ENCODE assay signal across 8 cellular contexts in genomic region chr10:69089638-69090599, GRCh38. TPM values are rescaled to one million over a fixed set of nuclear protein-coding genes. Genes with fewer than 3 reads are reported as not detected.
DNase-seq lines count a peak whose midpoint lies in the region; ATAC-seq lines count a peak whose summit lies in the region.

No MANE protein-coding gene starts in this region.

- H3K9me3 Mint-ChIP-seq in dendritic cell treated with granulocyte-macrophage colony-stimulating factor and Interleukin-4, amounts not matched to agents 40 ng/mL and 50 ng/mL, for 4 days, result no peaks in the 10 kb centered on the region

- intact Hi-C loops in dendritic cell treated with granulocyte-macrophage colony-stimulating factor and Interleukin-4, amounts not matched to agents 40 ng/mL and 50 ng/mL, for 4 days (cut with micrococcal nuclease), result no loop called here

- peak overlapping the region; percentile 81 for H3K4me3 Mint-ChIP-seq in dendritic cell treated with granulocyte-macrophage colony-stimulating factor and Interleukin-4, amounts not matched to agents 40 ng/mL and 50 ng/mL, for 4 days

- H3K36me3 Mint-ChIP-seq in dendritic cell treated with granulocyte-macrophage colony-stimulating factor and Interleukin-4, amounts not matched to agents 40 ng/mL and 50 ng/mL, for 4 days (ENCODE audit: low read depth), result peaks cover 48% of the 10 kb centered on the region

- DNase-seq in DMS53 treated with DMSO at 0.1 percent for 48 hours (lab: John Stamatoyannopoulos, UW; ENCODE audit: unreplicated experiment) (no peak), D341Med (ENCODE audit: low spot score) (no peak), occipital lobe (lab: John Stamatoyannopoulos, UW) (no peak)

- peak overlapping the region; percentile 86 for H3K27ac Mint-ChIP-seq in dendritic cell treated with granulocyte-macrophage colony-stimulating factor and Interleukin-4, amounts not matched to agents 40 ng/mL and 50 ng/mL, for 4 days

- peak overlapping the region; percentile 2 to 90 (median 77) for H3K27ac ChIP-seq in skin epidermis

- H3K27me3 Mint-ChIP-seq in dendritic cell treated with granulocyte-macrophage colony-stimulating factor and Interleukin-4, amounts not matched to agents 40 ng/mL and 50 ng/mL, for 4 days, result no peaks in the 10 kb centered on the region

- H3K4me3 ChIP-seq in GM08714 (ENCODE audit: low read length), result peak overlapping the region; percentile 100
- H3K4me3 ChIP-seq in skin epidermis, result peak overlapping the region in 6 of 7 experiments; percentile 20 to 39 (median 35)

- peaks cover 55% of the 10 kb centered on the region for H3K4me1 Mint-ChIP-seq in dendritic cell treated with granulocyte-macrophage colony-stimulating factor and Interleukin-4, amounts not matched to agents 40 ng/mL and 50 ng/mL, for 4 days (ENCODE audit: low read depth)

- peak; percentile 32 for ATAC-seq in HG02870 (IDR thresholded peaks at IDR 0.05; ENCODE audit: unreplicated experiment)
- peak; percentile 69 to 80 for ATAC-seq in activated CD4-positive, CD25-positive, alpha-beta regulatory T cell treated with anti-CD3 and anti-CD28 coated beads, Interleukin-2, amount 50 U/mL, for 24 hours

RNA-seq across cellular contexts. Expression of gene SRGN, which starts 2.0 kb away (rescaled TPM):
- 24.8 TPM for total RNA-seq in occipital lobe

RNA-seq across cellular contexts. Expression of gene VPS26A, which starts 34.1 kb away (rescaled TPM):
- 56.6 TPM for total RNA-seq in occipital lobe
